In the genomic region with DNA sequence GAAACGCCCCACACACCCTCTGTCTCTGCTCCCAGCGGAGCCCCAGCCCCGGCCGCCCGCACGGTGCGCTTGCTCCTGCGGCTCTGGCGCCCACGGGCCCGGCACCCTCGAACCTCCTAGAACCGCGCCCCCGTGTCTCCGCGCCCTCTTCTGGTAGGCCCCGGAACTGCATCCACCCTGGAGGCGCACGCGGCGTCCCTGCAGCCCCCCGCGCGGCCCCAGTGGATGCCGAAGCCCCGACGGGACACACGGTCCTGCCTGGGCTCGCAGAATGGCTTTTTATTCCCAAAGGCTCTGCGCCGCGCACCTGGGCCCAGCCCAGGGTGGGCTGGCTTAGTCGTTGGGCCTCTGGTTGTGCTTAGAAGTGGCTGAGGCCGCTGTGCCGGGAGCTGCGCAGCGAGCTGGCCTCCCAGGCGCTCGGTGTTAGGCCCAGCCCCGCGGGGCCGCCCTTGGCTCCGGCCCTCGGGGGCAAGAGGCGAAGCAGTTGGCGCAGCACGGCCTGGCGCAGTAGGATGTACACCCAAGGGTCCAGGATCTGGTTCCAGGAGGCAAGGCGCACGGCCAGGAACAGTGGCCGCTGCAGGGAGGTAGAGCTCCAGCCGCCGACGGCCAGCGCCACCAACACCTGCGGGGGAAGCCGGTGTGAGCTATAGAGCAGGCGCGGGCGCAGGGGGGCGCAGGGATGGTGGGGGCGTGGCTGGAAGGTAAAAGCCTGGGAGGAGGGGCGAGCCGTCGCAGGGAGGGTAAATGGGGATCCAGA, we compare ENCODE assay signal across 8 cellular contexts. TPM values are rescaled to one million over a fixed set of nuclear protein-coding genes. Genes with fewer than 3 reads are reported as not detected.
A peak's percentile ranks its signal among the peaks of the same experiment; 100 is the strongest.
DNase-seq lines count a peak whose midpoint lies in the region; ATAC-seq, FAIRE-seq and TF ChIP-seq lines count a peak whose summit lies in the region.

No MANE protein-coding gene starts in this region.

- 4% methylated on average over 19 of the region's 66 CpGs for WGBS in right lobe of liver (ENCODE audit: insufficient coverage, low coverage, low lambda C conversion rate, missing lambda C conversion rate)

- no peak overlapping the region for H3K27ac Mint-ChIP-seq in activated CD4-positive, alpha-beta T cell treated with anti-CD3 and anti-CD28 coated beads, Interleukin-2, amount 10 ng/mL, durations not matched to agents 24 days and 14 days

- TF ChIP-seq CTCF in colonic mucosa (IDR thresholded peaks at IDR 0.05) (peak; percentile 99), right lobe of liver (IDR thresholded peaks at IDR 0.05) (peak; percentile 80 to 96 (median 93))

- peak overlapping the region; percentile 13 for H3K4me3 ChIP-seq in colonic mucosa
- no peak overlapping the region for H3K4me3 ChIP-seq in right lobe of liver

- no peak overlapping the region for H3K4me3 Mint-ChIP-seq in activated CD4-positive, alpha-beta T cell treated with anti-CD3 and anti-CD28 coated beads, Interleukin-2, amount 10 ng/mL, durations not matched to agents 24 days and 14 days

- FAIRE-seq in GM12891 (lab: Jason Lieb, UNC) = peak; percentile 88

- no peaks in the 10 kb centered on the region for H3K9me3 Mint-ChIP-seq in activated CD4-positive, alpha-beta T cell treated with anti-CD3 and anti-CD28 coated beads, Interleukin-2, amount 10 ng/mL, durations not matched to agents 24 days and 14 days

- no peaks in the 10 kb centered on the region for H3K36me3 ChIP-seq in colonic mucosa
- peaks cover 0 to 11% (median 0%) of the 10 kb centered on the region in 4 donors for H3K36me3 ChIP-seq in right lobe of liver

- H3K27me3 Mint-ChIP-seq in activated CD4-positive, alpha-beta T cell treated with anti-CD3 and anti-CD28 coated beads, Interleukin-2, amount 10 ng/mL, durations not matched to agents 24 days and 14 days = peaks cover 16% of the 10 kb centered on the region

- H3K9me3 ChIP-seq in colonic mucosa (no peaks in the 10 kb centered on the region), right lobe of liver (no peaks in the 10 kb centered on the region)

- H3K27ac ChIP-seq in colonic mucosa = no peak overlapping the region
- no peak overlapping the region for H3K27ac ChIP-seq in right lobe of liver

- H3K4me1 Mint-ChIP-seq in activated CD4-positive, alpha-beta T cell treated with anti-CD3 and anti-CD28 coated beads, Interleukin-2, amount 10 ng/mL, durations not matched to agents 24 days and 14 days = peaks cover 26% of the 10 kb centered on the region

- H3K36me3 Mint-ChIP-seq in activated CD4-positive, alpha-beta T cell treated with anti-CD3 and anti-CD28 coated beads, Interleukin-2, amount 10 ng/mL, durations not matched to agents 24 days and 14 days (ENCODE audit: low read depth) = peaks cover 33% of the 10 kb centered on the region

- no peak for TF ChIP-seq POLR2A in GM12891 (IDR thresholded peaks at IDR 0.05; ENCODE audit: low read depth, low read length)
- TF ChIP-seq POLR2A in right lobe of liver (IDR thresholded peaks at IDR 0.05) = no peak

- H3K9ac ChIP-seq in colonic mucosa (ENCODE audit: low read depth in 2 of 2, low read length in 2 of 2) = no peak overlapping the region

- intact Hi-C loops in activated CD4-positive, alpha-beta T cell treated with anti-CD3 and anti-CD28 coated beads, Interleukin-2, amount 10 ng/mL, durations not matched to agents 24 days and 14 days (cut with micrococcal nuclease) = loop anchor here (2.0 to 10.0 kb wide), 3 partner anchors 40 to 588 kb away; partner anchors contain the start of genes ASF1B and PKN1
- intact Hi-C loops in colonic mucosa (cut with DNase I) = loop anchor here (10.0 kb wide), 1 partner anchor 328 kb away; no protein-coding TSS in a partner anchor
- intact Hi-C loops in right lobe of liver (cut with DNase I) = no loop called here

- DNase-seq in GM12891 (ENCODE audit: insufficient read length, low spot score) (peak; percentile 96), NCI-H1930 (lab: John Stamatoyannopoulos, UW) (peak; percentile 62), colonic mucosa (peak; percentile 85), right lobe of liver (peak in 1 of 3 donors; percentile 74)
- DNase-seq in activated CD4-positive, alpha-beta T cell treated with anti-CD3 and anti-CD28 coated beads, Interleukin-2, amount 10 ng/mL, durations not matched to agents 24 days and 14 days = peak; percentile 96
- DNase-seq in stimulated activated CD8-positive, alpha-beta memory T cell treated with anti-CD3 and anti-CD28 coated beads, Interleukin-12 subunit alpha, Interleukin-12 subunit beta, amount 100 ng/mL, for 4 hours (ENCODE audit: low read depth) = peak; percentile 77

- peak; percentile 57 to 75 (median 66) for ATAC-seq in right lobe of liver
- ATAC-seq in HG02588 (IDR thresholded peaks at IDR 0.05; ENCODE audit: unreplicated experiment) = no peak
- ATAC-seq in HG03520 (IDR thresholded peaks at IDR 0.05; ENCODE audit: unreplicated experiment) = no peak

- peaks cover 9% of the 10 kb centered on the region for H3K4me1 ChIP-seq in colonic mucosa
- H3K4me1 ChIP-seq in right lobe of liver = peaks cover 0 to 19% (median 4%) of the 10 kb centered on the region in 4 donors

- H3K27me3 ChIP-seq in colonic mucosa (peaks cover 27% of the 10 kb centered on the region), right lobe of liver (no peaks in the 10 kb centered on the region)

TF ChIP-seq in GM12891, 5 proteins besides CTCF, POLR2A, EP300 and RAD21:
- no peak for TF ChIP-seq PAX5 (IDR thresholded peaks at IDR 0.05; ENCODE audit: insufficient read depth, low read length, severe bottlenecking)
- 0 out of 2 replicates have a peak, but pooled peaks have one; percentile 21 for TF ChIP-seq POU2F2 (IDR thresholded peaks at IDR 0.05; ENCODE audit: low read depth, low read length)

RNA-seq across cellular contexts. Expression of gene PTGER1, which starts 2.8 kb away (rescaled TPM):
- polyA plus RNA-seq in GM12891 (2012; ENCODE audit: low read depth, missing spikeins) = not detected
- total RNA-seq in activated CD4-positive, alpha-beta T cell treated with anti-CD3 and anti-CD28 coated beads, Interleukin-2, amount 10 ng/mL, durations not matched to agents 24 days and 14 days = 0.78 and 1.1 TPM in 2 replicates
- under 1 TPM; 0.35 to 0.72 TPM for total RNA-seq in colonic mucosa
- total RNA-seq in right lobe of liver = under 1 TPM in 4 of 6 experiments, not detected in 2; 0.16 to 0.32 (median 0.29) TPM

RNA-seq across cellular contexts. Expression of gene GIPC1, which starts 23.5 kb away (rescaled TPM):
- polyA plus RNA-seq in GM12891 (2012; ENCODE audit: low read depth, missing spikeins) = 10.4 TPM
- total RNA-seq in activated CD4-positive, alpha-beta T cell treated with anti-CD3 and anti-CD28 coated beads, Interleukin-2, amount 10 ng/mL, durations not matched to agents 24 days and 14 days = 39.9 and 40.1 TPM in 2 replicates
- total RNA-seq in colonic mucosa (100 to 1,000 TPM; 281 to 404 TPM), right lobe of liver (10 to 100 TPM; 25.2 to 63.5 (median 29.8) TPM)

RNA-seq across cellular contexts. Expression of gene PKN1, which starts 39.3 kb away (rescaled TPM):
- polyA plus RNA-seq in GM12891 (2012; ENCODE audit: low read depth, missing spikeins) = 77.0 TPM
- total RNA-seq in activated CD4-positive, alpha-beta T cell treated with anti-CD3 and anti-CD28 coated beads, Interleukin-2, amount 10 ng/mL, durations not matched to agents 24 days and 14 days = 172 and 180 TPM in 2 replicates
- total RNA-seq in colonic mucosa (10 to 100 TPM; 35.9 to 37.5 TPM), right lobe of liver (10 to 100 TPM; 19.5 to 49.4 (median 34.1) TPM)

RNA-seq across cellular contexts. Expression of gene DNAJB1, which starts 45.8 kb away (rescaled TPM):
- 26.5 TPM for polyA plus RNA-seq in GM12891 (2012; ENCODE audit: low read depth, missing spikeins)
- 117 and 126 TPM in 2 replicates for total RNA-seq in activated CD4-positive, alpha-beta T cell treated with anti-CD3 and anti-CD28 coated beads, Interleukin-2, amount 10 ng/mL, durations not matched to agents 24 days and 14 days
- 100 to 1,000 TPM; 127 to 148 TPM for total RNA-seq in colonic mucosa
- 10 to 100 TPM; 35.7 to 76.8 (median 52.1) TPM for total RNA-seq in right lobe of liver

RNA-seq across cellular contexts. Expression of gene DDX39A, which starts 53.2 kb away (rescaled TPM):
- 153 TPM for polyA plus RNA-seq in GM12891 (2012; ENCODE audit: low read depth, missing spikeins)
- 274 and 280 TPM in 2 replicates for total RNA-seq in activated CD4-positive, alpha-beta T cell treated with anti-CD3 and anti-CD28 coated beads, Interleukin-2, amount 10 ng/mL, durations not matched to agents 24 days and 14 days
- total RNA-seq in colonic mucosa (100 to 1,000 TPM in 1 of 2 donors, 10 to 100 TPM in 1; 55.2 to 160 TPM), right lobe of liver (10 to 100 TPM; 12.9 to 34.5 (median 24.6) TPM)

Comparison
In these comparisons a context has a peak if more than half of its experiments do, and no peak if none do; other contexts are left out.
1. ATAC-seq: peak in right lobe of liver (4 of 4); none in HG02588 (single experiment) and HG03520 (single experiment).
2. intact Hi-C loops: an anchor here in activated CD4-positive, alpha-beta T cell treated with anti-CD3 and anti-CD28 coated beads, Interleukin-2, amount 10 ng/mL, durations not matched to agents 24 days and 14 days (2.0 to 10.0 kb wide) and colonic mucosa (10.0 kb wide); none called in right lobe of liver.